In the genomic region with DNA sequence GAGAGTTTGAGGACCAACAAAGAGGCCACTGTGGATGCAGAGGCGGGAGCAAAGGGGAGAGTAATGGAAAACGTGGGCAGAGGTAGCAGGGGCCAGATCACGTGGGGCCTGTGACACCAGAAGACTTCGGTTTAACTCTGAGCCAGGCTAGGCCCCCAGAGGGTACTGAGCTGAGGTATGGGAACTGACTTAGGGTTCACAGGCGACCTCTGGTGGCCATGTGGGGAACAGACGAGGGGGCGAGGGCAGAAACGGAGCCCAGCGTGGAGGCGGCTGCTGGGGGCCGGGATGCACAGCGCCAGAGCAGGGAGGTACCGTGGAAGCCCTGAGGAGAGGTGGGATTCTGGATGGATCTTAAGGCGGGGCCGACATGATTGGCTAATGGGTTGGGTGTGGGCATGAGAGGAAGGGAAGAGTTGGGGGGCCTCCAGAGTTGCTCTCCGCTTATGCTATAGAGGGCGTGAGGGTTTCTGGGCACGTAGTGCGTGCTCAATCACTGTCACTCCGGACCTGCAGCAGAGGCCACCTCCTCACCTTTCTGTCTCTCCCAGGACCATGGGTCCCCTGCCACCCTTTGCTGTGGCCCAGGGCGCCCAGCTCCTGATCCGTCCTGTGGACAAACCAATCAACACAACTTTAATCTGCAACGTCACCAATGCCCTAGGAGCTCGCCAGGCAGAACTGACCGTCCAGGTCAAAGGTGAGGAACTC, we compare ENCODE assay signal across 9 cellular contexts. TPM values are rescaled to one million over a fixed set of nuclear protein-coding genes. Genes with fewer than 3 reads are reported as not detected.
A peak's percentile ranks its signal among the peaks of the same experiment; 100 is the strongest.
DNase-seq lines count a peak whose midpoint lies in the region; ATAC-seq and TF ChIP-seq lines count a peak whose summit lies in the region.
"Had no signal": no experiment of that assay in that cellular context is flagged by ENCODE, and none has a peak within 500 bp of the region (broad histone marks: within the 10 kb centered on the region; RNA-seq: fewer than 3 reads in every experiment).

No MANE protein-coding gene starts in this region.

- 10 to 46% methylated on average over 2 to 15 of the region's 25 CpGs for WGBS in gastroesophageal sphincter (ENCODE audit: low coverage in 1 of 2), 2 donors
- 46% methylated on average over 25 of the region's 25 CpGs for WGBS in prostate gland

- H3K4me1 ChIP-seq in HEK293 (ENCODE audit: control insufficient read depth, insufficient read depth, low read length) (no peaks in the 10 kb centered on the region), gastroesophageal sphincter (peaks cover 0 to 11% (median 0%) of the 10 kb centered on the region in 3 donors), prostate gland (replicated peaks) (no peaks in the 10 kb centered on the region)

- H3K27me3 Mint-ChIP-seq in CD14-positive monocyte (ENCODE audit: low read depth in 3 of 3) = peaks cover 0 to 2% (median 2%) of the 10 kb centered on the region in 3 donors
- no peaks in the 10 kb centered on the region for H3K27me3 Mint-ChIP-seq in activated T-helper 2 cell treated with anti-CD3 and anti-CD28 coated beads, Interferon-gamma antibody, Interleukin-2, Interleukin-4, amounts not matched to agents 10 μg/mL and 5 μg/mL and 100 μg/mL, durations not matched to agents 14 hours and 24 hours and 36 hours (ENCODE audit: low read depth)

- intact Hi-C loops in CD14-positive monocyte (cut with micrococcal nuclease) = loop anchor here (1.0 to 10.0 kb wide), 4 partner anchors 67 to 187 kb away; a partner anchor contains a TSS
- intact Hi-C loops in activated T-helper 2 cell treated with anti-CD3 and anti-CD28 coated beads, Interferon-gamma antibody, Interleukin-2, Interleukin-4, amounts not matched to agents 10 μg/mL and 5 μg/mL and 100 μg/mL, durations not matched to agents 14 hours and 24 hours and 36 hours (cut with micrococcal nuclease) = loop anchor here (1.0 kb wide), 1 partner anchor 86 kb away; no protein-coding TSS in a partner anchor
- intact Hi-C loops in prostate gland (cut with DNase I) = loop anchor here (2.0 kb wide), 1 partner anchor 87 kb away; no protein-coding TSS in a partner anchor

- no peaks in the 10 kb centered on the region for H3K9me3 Mint-ChIP-seq in CD14-positive monocyte
- no peaks in the 10 kb centered on the region for H3K9me3 Mint-ChIP-seq in activated T-helper 2 cell treated with anti-CD3 and anti-CD28 coated beads, Interferon-gamma antibody, Interleukin-2, Interleukin-4, amounts not matched to agents 10 μg/mL and 5 μg/mL and 100 μg/mL, durations not matched to agents 14 hours and 24 hours and 36 hours

- TF ChIP-seq POLR2A in gastroesophageal sphincter (IDR thresholded peaks at IDR 0.05) = no peak
- TF ChIP-seq POLR2A in prostate gland (IDR thresholded peaks at IDR 0.05) = no peak

- no peak overlapping the region for H3K4me3 Mint-ChIP-seq in CD14-positive monocyte
- H3K4me3 Mint-ChIP-seq in activated T-helper 2 cell treated with anti-CD3 and anti-CD28 coated beads, Interferon-gamma antibody, Interleukin-2, Interleukin-4, amounts not matched to agents 10 μg/mL and 5 μg/mL and 100 μg/mL, durations not matched to agents 14 hours and 24 hours and 36 hours (ENCODE audit: low read depth) = no peak overlapping the region

- H3K36me3 ChIP-seq in HEK293 (ENCODE audit: control insufficient read depth in 2 of 2, insufficient read depth in 1 of 2, low read length in 2 of 2) (peaks cover 50 to 92% of the 10 kb centered on the region in 2 experiments), gastroesophageal sphincter (peaks cover 0 to 97% of the 10 kb centered on the region in 2 donors), prostate gland (no peaks in the 10 kb centered on the region)

- TF ChIP-seq CTCF in CD14-positive monocyte (IDR thresholded peaks at IDR 0.05) (peak; percentile 97), HEK293 (tag by site-specific recombination; IDR thresholded peaks at IDR 0.05) (peak; percentile 92), gastroesophageal sphincter (IDR thresholded peaks at IDR 0.05) (peak in 3 of 4 experiments; percentile 77 to 95 (median 78)), prostate gland (IDR thresholded peaks at IDR 0.05) (peak; percentile 53 to 86 (median 72))

- peak; percentile 29 for ATAC-seq in gastroesophageal sphincter
- ATAC-seq in HG03378 (IDR thresholded peaks at IDR 0.05; ENCODE audit: unreplicated experiment) = no peak

- CTCF ChIA-PET in HEK293 (lab: Yijun Ruan, JAX) = interaction anchor here (0.6 to 5.7 kb wide), 24 partner anchors 9 to 653 kb away, joined by 3 to 52 read pairs (median 3); no protein-coding TSS in a partner anchor

- peak overlapping the region in 3 of 7 donors; percentile 32 to 68 (median 65) for H3K27ac Mint-ChIP-seq in CD14-positive monocyte
- no peak overlapping the region for H3K27ac Mint-ChIP-seq in activated T-helper 2 cell treated with anti-CD3 and anti-CD28 coated beads, Interferon-gamma antibody, Interleukin-2, Interleukin-4, amounts not matched to agents 10 μg/mL and 5 μg/mL and 100 μg/mL, durations not matched to agents 14 hours and 24 hours and 36 hours

- H3K27me3 ChIP-seq in gastroesophageal sphincter (no peaks in the 10 kb centered on the region), prostate gland (replicated peaks; ENCODE audit: insufficient read depth) (no peaks in the 10 kb centered on the region)

- H3K9me3 ChIP-seq in HEK293 (ENCODE audit: control insufficient read depth, insufficient read depth, low read depth, low read length) = no peaks in the 10 kb centered on the region
- no peaks in the 10 kb centered on the region for H3K9me3 ChIP-seq in gastroesophageal sphincter
- no peaks in the 10 kb centered on the region for H3K9me3 ChIP-seq in prostate gland

- H3K27ac ChIP-seq in HEK293 (ENCODE audit: extremely low read depth, low read depth, low read length) (no peak overlapping the region), gastroesophageal sphincter (no peak overlapping the region), prostate gland (no peak overlapping the region)

- peak; percentile 65 for DNase-seq in CD14-positive monocyte (ENCODE audit: low spot score)
- peak; percentile 53 for DNase-seq in RKO (ENCODE audit: low spot score)
- peak; percentile 44 for DNase-seq in activated T-helper 2 cell treated with anti-CD3 and anti-CD28 coated beads, Interferon-gamma antibody, Interleukin-2, Interleukin-4, amounts not matched to agents 10 μg/mL and 5 μg/mL and 100 μg/mL, durations not matched to agents 14 hours and 24 hours and 36 hours (ENCODE audit: low spot score)
- peak; percentile 17 for DNase-seq in prostate gland (ENCODE audit: low spot score)
- DNase-seq in mesenteric fat pad (ENCODE audit: low spot score) = no peak

- peaks cover 8% of the 10 kb centered on the region for H3K4me1 Mint-ChIP-seq in CD14-positive monocyte
- H3K4me1 Mint-ChIP-seq in activated T-helper 2 cell treated with anti-CD3 and anti-CD28 coated beads, Interferon-gamma antibody, Interleukin-2, Interleukin-4, amounts not matched to agents 10 μg/mL and 5 μg/mL and 100 μg/mL, durations not matched to agents 14 hours and 24 hours and 36 hours (ENCODE audit: low read depth) = peaks cover 8% of the 10 kb centered on the region

- POLR2A ChIA-PET in HEK293 (lab: Yijun Ruan, JAX) = interaction anchor here (1.0 to 1.5 kb wide), 3 partner anchors 10 to 80 kb away, joined by 3 to 4 read pairs (median 3); no protein-coding TSS in a partner anchor

- peaks cover 66 to 84% of the 10 kb centered on the region in 2 donors for H3K36me3 Mint-ChIP-seq in CD14-positive monocyte
- H3K36me3 Mint-ChIP-seq in activated T-helper 2 cell treated with anti-CD3 and anti-CD28 coated beads, Interferon-gamma antibody, Interleukin-2, Interleukin-4, amounts not matched to agents 10 μg/mL and 5 μg/mL and 100 μg/mL, durations not matched to agents 14 hours and 24 hours and 36 hours (ENCODE audit: low read depth) = peaks cover 27% of the 10 kb centered on the region

- TF ChIP-seq EP300 in gastroesophageal sphincter (IDR thresholded peaks at IDR 0.05) = no peak

- H3K4me3 ChIP-seq in HEK293 (ENCODE audit: low read depth, low read length) (no peak overlapping the region), gastroesophageal sphincter (no peak overlapping the region), prostate gland (no peak overlapping the region)

TF ChIP-seq in HEK293, 187 proteins besides CTCF, POLR2A, EP300 and RAD21 (continues in another document):
- TF ChIP-seq ZNF510 (tag by site-specific recombination; IDR thresholded peaks at IDR 0.05; ENCODE audit: insufficient replicate concordance) = no peak
- peak; percentile 34; the same call in 1 of the 2 replicates for TF ChIP-seq ZNF768 (tag by site-specific recombination; IDR thresholded peaks at IDR 0.05)
- TF ChIP-seq GLIS2 (tag by site-specific recombination; IDR thresholded peaks at IDR 0.05) = no peak
- no peak for TF ChIP-seq ZNF24 (tag by site-specific recombination; IDR thresholded peaks at IDR 0.05)

RNA-seq across cellular contexts. Expression of a gene that starts 13.7 kb away (rescaled TPM):
- 10 to 100 TPM; 10.1 to 12.9 TPM for polyA plus RNA-seq in CD14-positive monocyte
- total RNA-seq in activated T-helper 2 cell treated with anti-CD3 and anti-CD28 coated beads, Interferon-gamma antibody, Interleukin-2, Interleukin-4, amounts not matched to agents 10 μg/mL and 5 μg/mL and 100 μg/mL, durations not matched to agents 14 hours and 24 hours and 36 hours = 24.5 and 25.2 TPM in 2 replicates
- total RNA-seq in gastroesophageal sphincter (10 to 100 TPM; 27.1 to 58.5 (median 33.4) TPM), prostate gland (10 to 100 TPM; 30.1 to 35.6 TPM), mesenteric fat pad (30.3 TPM)

RNA-seq across cellular contexts. Expression of a gene that starts 13.9 kb away (rescaled TPM):
- not detected for polyA plus RNA-seq in CD14-positive monocyte
- 1.3 and 1.5 TPM in 2 replicates for total RNA-seq in activated T-helper 2 cell treated with anti-CD3 and anti-CD28 coated beads, Interferon-gamma antibody, Interleukin-2, Interleukin-4, amounts not matched to agents 10 μg/mL and 5 μg/mL and 100 μg/mL, durations not matched to agents 14 hours and 24 hours and 36 hours
- total RNA-seq in gastroesophageal sphincter (1 to 10 TPM in 3 of 4 donors, under 1 TPM in 1; 0.82 to 5.2 (median 3.5) TPM), prostate gland (1 to 10 TPM; 3.6 to 8.1 TPM), mesenteric fat pad (3.7 TPM)

RNA-seq across cellular contexts. Expression of a gene that starts 41.6 kb away (rescaled TPM):
- polyA plus RNA-seq in CD14-positive monocyte = not detected
- total RNA-seq in activated T-helper 2 cell treated with anti-CD3 and anti-CD28 coated beads, Interferon-gamma antibody, Interleukin-2, Interleukin-4, amounts not matched to agents 10 μg/mL and 5 μg/mL and 100 μg/mL, durations not matched to agents 14 hours and 24 hours and 36 hours = not detected in 2 replicates
- total RNA-seq in gastroesophageal sphincter (not detected), prostate gland (not detected), mesenteric fat pad (not detected)
- total RNA-seq: urinary bladder had no signal
- polyA plus RNA-seq: urinary bladder had no signal

RNA-seq across cellular contexts. Expression of a gene that starts 44.0 kb away (rescaled TPM):
- polyA plus RNA-seq in CD14-positive monocyte = under 1 TPM; 0.44 to 0.46 TPM
- total RNA-seq in activated T-helper 2 cell treated with anti-CD3 and anti-CD28 coated beads, Interferon-gamma antibody, Interleukin-2, Interleukin-4, amounts not matched to agents 10 μg/mL and 5 μg/mL and 100 μg/mL, durations not matched to agents 14 hours and 24 hours and 36 hours = not detected in 2 replicates
- total RNA-seq in gastroesophageal sphincter (not detected), prostate gland (not detected), mesenteric fat pad (not detected)
- total RNA-seq: urinary bladder had no signal
- polyA plus RNA-seq: urinary bladder had no signal
